In genomic region chr10:32378371-32379301, GRCh38 we compare ENCODE assay signal across 8 cellular contexts. TPM values are rescaled to one million over a fixed set of nuclear protein-coding genes. Genes with fewer than 3 reads are reported as not detected.
DNase-seq lines count a peak whose midpoint lies in the region; ATAC-seq and FAIRE-seq lines count a peak whose summit lies in the region.

No MANE protein-coding gene starts in this region.

- H2AK5ac ChIP-seq in mesendoderm (ENCODE audit: low read length): no peak overlapping the region

- no peak overlapping the region for H2BK15ac ChIP-seq in mesendoderm (replicated peaks; ENCODE audit: low read depth)

- H4K8ac ChIP-seq in mesendoderm (ENCODE audit: low read depth, low read length): peak overlapping the region; percentile 7

- no peaks in the 10 kb centered on the region for H3K36me3 ChIP-seq in mesendoderm (ENCODE audit: control insufficient read depth, insufficient read depth, low read length)

- peak overlapping the region; percentile 78 for H3K18ac ChIP-seq in mesendoderm (ENCODE audit: low read length)

- peak; percentile 88 for ATAC-seq in GM21367 (IDR thresholded peaks at IDR 0.05; ENCODE audit: unreplicated experiment)

- peak overlapping the region; percentile 88 for H2BK5ac ChIP-seq in mesendoderm (ENCODE audit: low read length)

- DNase-seq in COLO829 (ENCODE audit: low spot score) (peak; percentile 78), HT1080 (ENCODE audit: low read depth) (peak; percentile 86), NOMO-1 (lab: John Stamatoyannopoulos, UW; ENCODE audit: unreplicated experiment in 2 of 2) (peak; percentile 89 to 92), mesendoderm (peak; percentile 95)
- DNase-seq in activated CD8-positive, alpha-beta memory T cell treated with anti-CD3 and anti-CD28 coated beads for 48 hours (ENCODE audit: low read depth in 2 of 3, low spot score in 2 of 3): peak; percentile 54 to 72 (median 58)
- peak; percentile 79 for DNase-seq in stimulated activated CD8-positive, alpha-beta memory T cell treated with anti-CD3 and anti-CD28 coated beads, Interleukin-12 subunit alpha, Interleukin-12 subunit beta, amount 100 ng/mL, for 4 hours (ENCODE audit: low read depth)

- peak; percentile 85 for FAIRE-seq in endometrium (lab: Jason Lieb, UNC)

- peak overlapping the region; percentile 53 for H3K23ac ChIP-seq in mesendoderm (ENCODE audit: low read length)

- H3K79me2 ChIP-seq in mesendoderm (ENCODE audit: control insufficient read depth, insufficient read depth, low read length): no peaks in the 10 kb centered on the region

- H3K27ac ChIP-seq in mesendoderm (ENCODE audit: low read depth, low read length): peak overlapping the region; percentile 75

- peak overlapping the region; percentile 95 for H3K56ac ChIP-seq in mesendoderm (ENCODE audit: low read length)

- H2BK120ac ChIP-seq in mesendoderm (ENCODE audit: low read depth, low read length): peak overlapping the region; percentile 17

- peak overlapping the region; percentile 90 for H3K9ac ChIP-seq in mesendoderm (ENCODE audit: low read length)

- H3K4me2 ChIP-seq in mesendoderm (ENCODE audit: low read length): peak overlapping the region; percentile 98

- peak overlapping the region; percentile 27 for H4K5ac ChIP-seq in mesendoderm (ENCODE audit: low read length)

- no peaks in the 10 kb centered on the region for H3K27me3 ChIP-seq in mesendoderm (ENCODE audit: insufficient read depth, low read length, poor library complexity)

- WGBS in mesendoderm (ENCODE audit: extremely low coverage, insufficient coverage, low lambda C conversion rate): no CpG with 5 or more reads among the region's 18 CpGs

- H3K79me1 ChIP-seq in mesendoderm (ENCODE audit: low read length): no peaks in the 10 kb centered on the region

- H3K4me3 ChIP-seq in mesendoderm (ENCODE audit: low read length): peak overlapping the region; percentile 76

- no peaks in the 10 kb centered on the region for H3K4me1 ChIP-seq in mesendoderm (ENCODE audit: control insufficient read depth, low read depth, low read length)

- H3K4ac ChIP-seq in mesendoderm (ENCODE audit: low read depth, low read length): peak overlapping the region; percentile 79

RNA-seq across cellular contexts. Expression of gene EPC1, which starts 31.7 kb away (rescaled TPM):
- total RNA-seq in HT1080 (2014; rRNA removed; shearing (Covaris generic)): 10.1 and 19.1 TPM in 2 replicates
- polyA plus RNA-seq in HT1080 (2015; cell fraction: cytosol; rRNA removed): 8.6 and 11.7 TPM in 2 replicates
- 22.5 and 29.1 TPM in 2 replicates for polyA plus RNA-seq in HT1080 (2015; cell fraction: nucleus; rRNA removed)
- polyA plus RNA-seq in mesendoderm (2013, experiment 1 of 2): 24.6 TPM
- 23.4 TPM for polyA plus RNA-seq in mesendoderm (2013, experiment 2 of 2)

Comparison
In these comparisons a context has a peak if more than half of its experiments do, and no peak if none do; other contexts are left out.
1. Peak in every context shown above with its lines: DNase-seq, ATAC-seq, H3K4me3 ChIP-seq and H3K27ac ChIP-seq.